Comparison of ENCODE assay signal across 9 cellular contexts in the genomic region with DNA sequence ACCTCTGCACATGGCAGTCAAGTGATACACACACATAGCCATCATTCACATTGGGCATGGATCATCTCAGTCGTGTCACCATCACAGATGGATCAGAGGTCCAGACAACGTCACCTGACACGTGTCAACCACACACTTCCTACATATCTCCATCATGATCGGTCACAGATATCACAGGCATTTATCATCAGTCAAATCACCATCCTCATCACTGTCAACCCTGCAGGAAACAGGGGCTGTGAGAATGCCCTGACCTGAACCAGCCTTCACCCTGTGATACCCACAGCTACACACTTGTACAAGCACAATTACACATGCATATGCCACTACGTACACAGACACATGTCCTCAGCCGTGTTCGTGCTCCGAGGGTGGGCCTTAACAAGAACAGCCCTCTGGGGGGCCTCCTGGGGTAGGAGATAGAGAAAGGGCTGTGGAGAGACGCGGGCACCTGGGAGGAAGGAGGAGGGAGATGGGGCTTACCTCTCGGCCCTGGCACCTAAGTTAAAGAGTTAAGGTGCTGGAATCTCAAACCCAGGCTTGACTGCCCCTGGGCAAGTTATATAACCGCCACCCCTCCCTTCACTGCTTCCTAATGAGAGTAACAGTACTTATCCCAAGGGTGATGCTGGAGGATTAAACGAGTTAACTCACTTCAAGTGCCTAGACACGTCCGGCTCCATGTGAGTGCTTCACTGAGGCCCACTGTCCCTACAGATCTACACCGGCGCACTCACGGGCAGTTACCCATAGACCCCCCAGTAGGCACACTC. TPM values are rescaled to one million over a fixed set of nuclear protein-coding genes. Genes with fewer than 3 reads are reported as not detected.
DNase-seq lines count a peak whose midpoint lies in the region; ATAC-seq lines count a peak whose summit lies in the region.
"Had no signal": no experiment of that assay in that cellular context is flagged by ENCODE, and none has a peak within 500 bp of the region (broad histone marks: within the 10 kb centered on the region; RNA-seq: fewer than 3 reads in every experiment).

No MANE protein-coding gene starts in this region.

- H3K27ac Mint-ChIP-seq in activated naive CD4-positive, alpha-beta T cell treated with anti-CD3 and anti-CD28 coated beads, Interleukin-2, amount 50 U/mL, for 72 hours, result peak overlapping the region; percentile 86 to 99
- H3K27ac Mint-ChIP-seq in stimulated activated memory B cell treated with anti-CD40 and anti-IgM and Interleukin-4, amounts not matched to agents 10 μg/mL and 1 μg/mL and 100 μg/mL, for 72 hours, result peak overlapping the region; percentile 84

- H3K36me3 ChIP-seq in iPS DF 6.9 (ENCODE audit: control insufficient read depth, insufficient read depth, low read length), result peaks cover under 1% of the 10 kb centered on the region

- peaks cover 13% of the 10 kb centered on the region for H3K4me1 ChIP-seq in iPS DF 6.9 (ENCODE audit: control insufficient read depth, insufficient read depth, low read length)

- H3K4me3 ChIP-seq in Jurkat, Clone E6-1 (ENCODE audit: low read length), result peak overlapping the region; percentile 61
- peak overlapping the region; percentile 58; the same call in 1 of the 2 replicates for H3K4me3 ChIP-seq in iPS DF 6.9 (ENCODE audit: low read length)

- no peaks in the 10 kb centered on the region for H3K27me3 Mint-ChIP-seq in stimulated activated memory B cell treated with anti-CD40 and anti-IgM and Interleukin-4, amounts not matched to agents 10 μg/mL and 1 μg/mL and 100 μg/mL, for 72 hours

- ATAC-seq in activated naive CD4-positive, alpha-beta T cell treated with anti-CD3 and anti-CD28 coated beads, Interleukin-2, amount 50 U/mL, for 72 hours, result peak in 1 of 2 donors; percentile 52
- no peak for ATAC-seq in stimulated activated memory B cell treated with anti-CD40 and anti-IgM and Interleukin-4, amounts not matched to agents 10 μg/mL and 1 μg/mL and 100 μg/mL, for 72 hours

- H3K27ac ChIP-seq in iPS DF 6.9 (ENCODE audit: low read length), result no peak overlapping the region

- H3K9me3 ChIP-seq in iPS DF 6.9 (ENCODE audit: control insufficient read depth, insufficient read depth, low read length), result no peaks in the 10 kb centered on the region

- WGBS in iPS DF 6.9 (ENCODE audit: insufficient coverage, insufficient read length), result no CpG with 5 or more reads among the region's 18 CpGs

- H3K4me1 Mint-ChIP-seq in stimulated activated memory B cell treated with anti-CD40 and anti-IgM and Interleukin-4, amounts not matched to agents 10 μg/mL and 1 μg/mL and 100 μg/mL, for 72 hours, result peaks cover 53% of the 10 kb centered on the region

- DNase-seq in EH (ENCODE audit: low read depth) (peak; percentile 65), iPS DF 6.9 (ENCODE audit: low read depth, low spot score) (no peak), putamen (ENCODE audit: low spot score) (no peak), nucleus accumbens (lab: John Stamatoyannopoulos, UW) (no peak), NK-92 (lab: John Stamatoyannopoulos, UW; ENCODE audit: unreplicated experiment) (no peak)
- no peak for DNase-seq in Jurkat, Clone E6-1 (ENCODE audit: low read depth, low spot score)
- peak in 1 of 2 donors; percentile 27 for DNase-seq in activated naive CD4-positive, alpha-beta T cell treated with anti-CD3 and anti-CD28 coated beads, Interleukin-2, amount 50 U/mL, for 72 hours (ENCODE audit: low spot score in 2 of 2)

- H3K36me3 Mint-ChIP-seq in activated naive CD4-positive, alpha-beta T cell treated with anti-CD3 and anti-CD28 coated beads, Interleukin-2, amount 50 U/mL, for 72 hours, result peaks cover 14 to 17% of the 10 kb centered on the region in 2 donors
- peaks cover 8% of the 10 kb centered on the region for H3K36me3 Mint-ChIP-seq in stimulated activated memory B cell treated with anti-CD40 and anti-IgM and Interleukin-4, amounts not matched to agents 10 μg/mL and 1 μg/mL and 100 μg/mL, for 72 hours

- no peaks in the 10 kb centered on the region for H3K27me3 ChIP-seq in iPS DF 6.9 (ENCODE audit: control insufficient read depth, insufficient read depth, low read length)

- peak overlapping the region; percentile 98 for H3K4me3 Mint-ChIP-seq in stimulated activated memory B cell treated with anti-CD40 and anti-IgM and Interleukin-4, amounts not matched to agents 10 μg/mL and 1 μg/mL and 100 μg/mL, for 72 hours

- H3K9me3 Mint-ChIP-seq in activated naive CD4-positive, alpha-beta T cell treated with anti-CD3 and anti-CD28 coated beads, Interleukin-2, amount 50 U/mL, for 72 hours, result no peaks in the 10 kb centered on the region
- no peaks in the 10 kb centered on the region for H3K9me3 Mint-ChIP-seq in stimulated activated memory B cell treated with anti-CD40 and anti-IgM and Interleukin-4, amounts not matched to agents 10 μg/mL and 1 μg/mL and 100 μg/mL, for 72 hours

RNA-seq across cellular contexts. Expression of a gene that starts 1.1 kb away (rescaled TPM):
- polyA plus RNA-seq in Jurkat, Clone E6-1 (2012; ENCODE audit: insufficient read depth, insufficient read length), result 17.3 TPM
- total RNA-seq in activated naive CD4-positive, alpha-beta T cell treated with anti-CD3 and anti-CD28 coated beads, Interleukin-2, amount 50 U/mL, for 72 hours, result 10 to 100 TPM; 37.2 to 64.0 TPM

RNA-seq across cellular contexts. Expression of a gene that starts 12.9 kb away (rescaled TPM):
- polyA plus RNA-seq in Jurkat, Clone E6-1 (2012; ENCODE audit: insufficient read depth, insufficient read length), result not detected
- under 1 TPM; 0.19 to 0.23 TPM for total RNA-seq in activated naive CD4-positive, alpha-beta T cell treated with anti-CD3 and anti-CD28 coated beads, Interleukin-2, amount 50 U/mL, for 72 hours
- total RNA-seq: LHCN-M2 had no signal

RNA-seq across cellular contexts. Expression of a gene that starts 23.4 kb away (rescaled TPM):
- 14.6 TPM for polyA plus RNA-seq in Jurkat, Clone E6-1 (2012; ENCODE audit: insufficient read depth, insufficient read length)
- total RNA-seq in activated naive CD4-positive, alpha-beta T cell treated with anti-CD3 and anti-CD28 coated beads, Interleukin-2, amount 50 U/mL, for 72 hours, result 10 to 100 TPM; 15.7 to 32.5 TPM

RNA-seq across cellular contexts. Expression of a gene that starts 30.7 kb away (rescaled TPM):
- polyA plus RNA-seq in Jurkat, Clone E6-1 (2012; ENCODE audit: insufficient read depth, insufficient read length), result 97.4 TPM
- 100 to 1,000 TPM; 156 to 215 TPM for total RNA-seq in activated naive CD4-positive, alpha-beta T cell treated with anti-CD3 and anti-CD28 coated beads, Interleukin-2, amount 50 U/mL, for 72 hours

RNA-seq across cellular contexts. Expression of a gene that starts 31.9 kb away (rescaled TPM):
- polyA plus RNA-seq in Jurkat, Clone E6-1 (2012; ENCODE audit: insufficient read depth, insufficient read length), result not detected
- total RNA-seq in activated naive CD4-positive, alpha-beta T cell treated with anti-CD3 and anti-CD28 coated beads, Interleukin-2, amount 50 U/mL, for 72 hours, result 1 to 10 TPM; 2.5 to 6.3 TPM
- total RNA-seq: LHCN-M2 had no signal
